ENCODE assay signal across 1 cellular context in genomic region chr22:45859231-45860161, GRCh38.
A peak's percentile ranks its signal among the peaks of the same experiment; 100 is the strongest.
TF ChIP-seq lines count a peak whose summit lies in the region.

No MANE protein-coding gene starts in this region.

TF ChIP-seq in HepG2, 621 proteins besides CTCF, POLR2A, EP300 and RAD21 (continued from another document and continues in another):
- no peak for TF ChIP-seq ZNF318 (CRISPR knock-in tag; IDR thresholded peaks at IDR 0.05)
- TF ChIP-seq REXO4 (CRISPR knock-in tag; IDR thresholded peaks at IDR 0.05; ENCODE audit: borderline replicate concordance) = no peak
- no peak for TF ChIP-seq ZNF737 (CRISPR knock-in tag; IDR thresholded peaks at IDR 0.05; ENCODE audit: borderline replicate concordance)
- TF ChIP-seq ZNF773 (CRISPR knock-in tag; IDR thresholded peaks at IDR 0.05; ENCODE audit: borderline replicate concordance) = no peak
- TF ChIP-seq, protein P1, sequence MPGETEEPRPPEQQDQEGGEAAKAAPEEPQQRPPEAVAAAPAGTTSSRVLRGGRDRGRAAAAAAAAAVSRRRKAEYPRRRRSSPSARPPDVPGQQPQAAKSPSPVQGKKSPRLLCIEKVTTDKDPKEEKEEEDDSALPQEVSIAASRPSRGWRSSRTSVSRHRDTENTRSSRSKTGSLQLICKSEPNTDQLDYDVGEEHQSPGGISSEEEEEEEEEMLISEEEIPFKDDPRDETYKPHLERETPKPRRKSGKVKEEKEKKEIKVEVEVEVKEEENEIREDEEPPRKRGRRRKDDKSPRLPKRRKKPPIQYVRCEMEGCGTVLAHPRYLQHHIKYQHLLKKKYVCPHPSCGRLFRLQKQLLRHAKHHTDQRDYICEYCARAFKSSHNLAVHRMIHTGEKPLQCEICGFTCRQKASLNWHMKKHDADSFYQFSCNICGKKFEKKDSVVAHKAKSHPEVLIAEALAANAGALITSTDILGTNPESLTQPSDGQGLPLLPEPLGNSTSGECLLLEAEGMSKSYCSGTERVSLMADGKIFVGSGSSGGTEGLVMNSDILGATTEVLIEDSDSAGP (CRISPR knock-in tag; IDR thresholded peaks at IDR 0.05; ENCODE audit: borderline replicate concordance) = no peak
- no peak for TF ChIP-seq TFDP1 (CRISPR knock-in tag; IDR thresholded peaks at IDR 0.05; ENCODE audit: borderline replicate concordance)
- TF ChIP-seq ZFP37 (CRISPR knock-in tag; IDR thresholded peaks at IDR 0.05; ENCODE audit: borderline replicate concordance) = no peak
- TF ChIP-seq, protein P2, sequence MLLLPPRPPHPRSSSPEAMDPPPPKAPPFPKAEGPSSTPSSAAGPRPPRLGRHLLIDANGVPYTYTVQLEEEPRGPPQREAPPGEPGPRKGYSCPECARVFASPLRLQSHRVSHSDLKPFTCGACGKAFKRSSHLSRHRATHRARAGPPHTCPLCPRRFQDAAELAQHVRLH (CRISPR knock-in tag; IDR thresholded peaks at IDR 0.05; ENCODE audit: borderline replicate concordance, low read depth) = no peak
- TF ChIP-seq ISL2 (CRISPR knock-in tag; IDR thresholded peaks at IDR 0.05) = no peak
- no peak for TF ChIP-seq ELF1 (CRISPR knock-in tag; IDR thresholded peaks at IDR 0.05)
- TF ChIP-seq, protein P3, sequence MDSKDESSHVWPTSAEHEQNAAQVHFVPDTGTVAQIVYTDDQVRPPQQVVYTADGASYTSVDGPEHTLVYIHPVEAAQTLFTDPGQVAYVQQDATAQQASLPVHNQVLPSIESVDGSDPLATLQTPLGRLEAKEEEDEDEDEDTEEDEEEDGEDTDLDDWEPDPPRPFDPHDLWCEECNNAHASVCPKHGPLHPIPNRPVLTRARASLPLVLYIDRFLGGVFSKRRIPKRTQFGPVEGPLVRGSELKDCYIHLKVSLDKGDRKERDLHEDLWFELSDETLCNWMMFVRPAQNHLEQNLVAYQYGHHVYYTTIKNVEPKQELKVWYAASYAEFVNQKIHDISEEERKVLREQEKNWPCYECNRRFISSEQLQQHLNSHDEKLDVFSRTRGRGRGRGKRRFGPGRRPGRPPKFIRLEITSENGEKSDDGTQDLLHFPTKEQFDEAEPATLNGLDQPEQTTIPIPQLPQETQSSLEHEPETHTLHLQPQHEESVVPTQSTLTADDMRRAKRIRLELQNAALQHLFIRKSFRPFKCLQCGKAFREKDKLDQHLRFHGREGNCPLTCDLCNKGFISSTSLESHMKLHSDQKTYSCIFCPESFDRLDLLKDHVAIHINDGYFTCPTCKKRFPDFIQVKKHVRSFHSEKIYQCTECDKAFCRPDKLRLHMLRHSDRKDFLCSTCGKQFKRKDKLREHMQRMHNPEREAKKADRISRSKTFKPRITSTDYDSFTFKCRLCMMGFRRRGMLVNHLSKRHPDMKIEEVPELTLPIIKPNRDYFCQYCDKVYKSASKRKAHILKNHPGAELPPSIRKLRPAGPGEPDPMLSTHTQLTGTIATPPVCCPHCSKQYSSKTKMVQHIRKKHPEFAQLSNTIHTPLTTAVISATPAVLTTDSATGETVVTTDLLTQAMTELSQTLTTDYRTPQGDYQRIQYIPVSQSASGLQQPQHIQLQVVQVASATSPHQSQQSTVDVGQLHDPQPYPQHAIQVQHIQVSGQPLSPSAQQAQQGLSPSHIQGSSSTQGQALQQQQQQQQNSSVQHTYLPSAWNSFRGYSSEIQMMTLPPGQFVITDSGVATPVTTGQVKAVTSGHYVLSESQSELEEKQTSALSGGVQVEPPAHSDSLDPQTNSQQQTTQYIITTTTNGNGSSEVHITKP (CRISPR knock-in tag; IDR thresholded peaks at IDR 0.05; ENCODE audit: low read depth) = no peak
- TF ChIP-seq DNMT1 (CRISPR knock-in tag; IDR thresholded peaks at IDR 0.05) = no peak
- no peak for TF ChIP-seq ELF3 (CRISPR knock-in tag; IDR thresholded peaks at IDR 0.05)
- peak; percentile 45; the same call in 1 of the 2 replicates for TF ChIP-seq ZNF7 (CRISPR knock-in tag; IDR thresholded peaks at IDR 0.05)
- TF ChIP-seq PRDM4 (CRISPR knock-in tag; IDR thresholded peaks at IDR 0.05; ENCODE audit: borderline replicate concordance) = no peak
- no peak for TF ChIP-seq MIXL1 (CRISPR knock-in tag; IDR thresholded peaks at IDR 0.05)
- no peak for TF ChIP-seq JARID2 (CRISPR knock-in tag; IDR thresholded peaks at IDR 0.05; ENCODE audit: insufficient replicate concordance)
- TF ChIP-seq ZNF317 (CRISPR knock-in tag; IDR thresholded peaks at IDR 0.05) = no peak
- TF ChIP-seq ZBTB43 (CRISPR knock-in tag; conservative IDR thresholded peaks at IDR 0.05) = 0 out of 2 replicates have a peak, but pooled peaks have one; percentile 41
- TF ChIP-seq ZNF691 (CRISPR knock-in tag; IDR thresholded peaks at IDR 0.05; ENCODE audit: borderline replicate concordance, low read depth) = no peak
- peak; percentile 78 for TF ChIP-seq ONECUT2 (CRISPR knock-in tag; IDR thresholded peaks at IDR 0.05)
- TF ChIP-seq, protein P4, sequence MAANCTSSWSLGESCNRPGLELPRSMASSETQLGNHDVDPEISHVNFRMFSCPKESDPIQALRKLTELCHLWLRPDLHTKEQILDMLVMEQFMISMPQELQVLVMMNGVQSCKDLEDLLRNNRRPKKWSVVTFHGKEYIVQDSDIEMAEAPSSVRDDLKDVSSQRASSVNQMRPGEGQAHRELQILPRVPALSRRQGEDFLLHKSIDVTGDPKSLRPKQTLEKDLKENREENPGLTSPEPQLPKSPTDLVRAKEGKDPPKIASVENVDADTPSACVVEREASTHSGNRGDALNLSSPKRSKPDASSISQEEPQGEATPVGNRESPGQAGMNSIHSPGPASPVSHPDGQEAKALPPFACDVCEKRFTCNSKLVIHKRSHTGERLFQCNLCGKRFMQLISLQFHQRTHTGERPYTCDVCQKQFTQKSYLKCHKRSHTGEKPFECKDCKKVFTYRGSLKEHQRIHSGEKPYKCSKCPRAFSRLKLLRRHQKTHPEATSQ (CRISPR knock-in tag; IDR thresholded peaks at IDR 0.05; ENCODE audit: borderline replicate concordance) = no peak
- TF ChIP-seq HOXD1 (CRISPR knock-in tag; IDR thresholded peaks at IDR 0.05) = no peak
- TF ChIP-seq PAXIP1 (CRISPR knock-in tag; conservative IDR thresholded peaks at IDR 0.05) = no peak; the same call in 1 of the 2 replicates
